26 cellular contexts compared by ENCODE assay signal in genomic region chr7:18553585-18554055, GRCh38. TPM values are rescaled to one million over a fixed set of nuclear protein-coding genes. Genes with fewer than 3 reads are reported as not detected.
A peak's percentile ranks its signal among the peaks of the same experiment; 100 is the strongest.
DNase-seq lines count a peak whose midpoint lies in the region; ATAC-seq and TF ChIP-seq lines count a peak whose summit lies in the region.
"Had no signal": no experiment of that assay in that cellular context is flagged by ENCODE, and none has a peak within 500 bp of the region (broad histone marks: within the 10 kb centered on the region; RNA-seq: fewer than 3 reads in every experiment).

No MANE protein-coding gene starts in this region.

- peaks cover 3% of the 10 kb centered on the region; the same call in 1 of the 2 replicates for H3F3A ChIP-seq in DOHH2 (ENCODE audit: control insufficient read depth, insufficient read depth)
- H3F3A ChIP-seq in SK-N-SH (replicated peaks; ENCODE audit: insufficient read depth): peaks cover 34% of the 10 kb centered on the region

- no peak for TF ChIP-seq RAD21 in SK-N-SH (IDR thresholded peaks at IDR 0.05; ENCODE audit: low read length)

- no peaks in the 10 kb centered on the region; the same call in 1 of the 2 replicates for H3K36me3 ChIP-seq in DOHH2 (ENCODE audit: control insufficient read depth, low read length)
- H3K36me3 ChIP-seq in SK-N-SH (replicated peaks in 1 of 2; ENCODE audit: control insufficient read depth in 1 of 2, insufficient read depth in 2 of 2, low read length in 1 of 2): peaks cover under 1 to 14% of the 10 kb centered on the region in 2 experiments
- H3K36me3 ChIP-seq: spleen, tibial nerve had no signal

- POLR2A ChIA-PET in SK-N-SH (lab: Yijun Ruan, JAX): no interaction called here

- peak overlapping the region; percentile 9 to 84 (median 70) for H3K27ac Mint-ChIP-seq in naive B cell
- H3K27ac Mint-ChIP-seq: activated CD4-positive, alpha-beta memory T cell treated with anti-CD3 and anti-CD28 coated beads for 36 hours; effector memory CD8-positive, alpha-beta T cell; naive thymus-derived CD4-positive, alpha-beta T cell; stimulated activated naive CD8-positive, alpha-beta T cell treated with anti-CD3 and anti-CD28 coated beads, Interleukin-15, Interleukin-2, amounts not matched to agents 100 ng/mL and 50 ng/mL, for 24 hours had no signal

- H3K9me3 ChIP-seq in DOHH2 (ENCODE audit: control insufficient read depth, insufficient read depth, low read length) (no peaks in the 10 kb centered on the region), SK-N-SH (no peaks in the 10 kb centered on the region)
- H3K9me3 ChIP-seq: spleen, tibial nerve had no signal

- 56% methylated on average over 4 of the region's 4 CpGs for WGBS in SK-N-SH (ENCODE audit: low lambda C conversion rate)

- H2AFZ ChIP-seq in SK-N-SH (ENCODE audit: low read depth): peak overlapping the region; percentile 45

- H3K4me3 ChIP-seq in DOHH2 (ENCODE audit: low read length) (peak overlapping the region; percentile 51), SK-N-SH (ENCODE audit: low read depth in 2 of 2, low read length in 1 of 2) (no peak overlapping the region)
- H3K4me3 ChIP-seq: spleen, tibial nerve had no signal

- H3K9ac ChIP-seq in SK-N-SH: peak overlapping the region; percentile 15; the same call in 1 of the 2 replicates

- TF ChIP-seq CTCF in 22Rv1 (IDR thresholded peaks at IDR 0.05): no peak
- no peak for TF ChIP-seq CTCF in DOHH2 (IDR thresholded peaks at IDR 0.05; ENCODE audit: low read depth, low read length, poor library complexity, severe bottlenecking)
- TF ChIP-seq CTCF in SK-N-SH (IDR thresholded peaks at IDR 0.05): no peak

- ATAC-seq in naive B cell (ENCODE audit: low read depth in 2 of 2) (no peak), esophagus mucosa (no peak)
- ATAC-seq: effector memory CD8-positive, alpha-beta T cell; HCT116; naive thymus-derived CD4-positive, alpha-beta T cell had no signal

- no peaks in the 10 kb centered on the region for H3K9me2 ChIP-seq in DOHH2 (replicated peaks; ENCODE audit: control insufficient read depth, low read length)
- H3K9me2 ChIP-seq in SK-N-SH: no peaks in the 10 kb centered on the region

- peak overlapping the region; percentile 73 for H3K4me2 ChIP-seq in DOHH2 (ENCODE audit: low read length)
- H3K4me2 ChIP-seq in SK-N-SH: peak overlapping the region; percentile 48; the same call in 1 of the 2 replicates

- TF ChIP-seq EP300 in SK-N-SH (IDR thresholded peaks at IDR 0.05; ENCODE audit: borderline replicate concordance in 1 of 2, low read depth in 1 of 2, low read length in 1 of 2): peak in 1 of 2 experiments; percentile 62; a peak in 1 of 4 replicates

- H4K20me1 ChIP-seq in DOHH2 (ENCODE audit: control insufficient read depth, insufficient read depth, low read depth, low read length) (no peaks in the 10 kb centered on the region), SK-N-SH (ENCODE audit: insufficient read depth) (no peaks in the 10 kb centered on the region)

- no peaks in the 10 kb centered on the region for H3K9me3 Mint-ChIP-seq in naive B cell
- H3K9me3 Mint-ChIP-seq: activated CD4-positive, alpha-beta memory T cell treated with anti-CD3 and anti-CD28 coated beads for 36 hours; effector memory CD8-positive, alpha-beta T cell; stimulated activated naive CD8-positive, alpha-beta T cell treated with anti-CD3 and anti-CD28 coated beads, Interleukin-15, Interleukin-2, amounts not matched to agents 100 ng/mL and 50 ng/mL, for 24 hours had no signal

- H3K36me3 Mint-ChIP-seq in naive B cell: peaks cover 5 to 9% of the 10 kb centered on the region in 2 donors
- H3K36me3 Mint-ChIP-seq: activated CD4-positive, alpha-beta memory T cell treated with anti-CD3 and anti-CD28 coated beads for 36 hours; naive thymus-derived CD4-positive, alpha-beta T cell had no signal

- H3K27me3 ChIP-seq in DOHH2 (ENCODE audit: control insufficient read depth, low read length) (no peaks in the 10 kb centered on the region), SK-N-SH (ENCODE audit: insufficient read depth) (no peaks in the 10 kb centered on the region)
- H3K27me3 ChIP-seq: spleen, tibial nerve had no signal

- CTCF ChIA-PET in SK-N-SH (lab: Yijun Ruan, JAX): interaction anchor here (1.0 to 1.2 kb wide), 3 partner anchors 16 to 57 kb away, joined by 3 read pairs; no protein-coding TSS in a partner anchor

- H3K79me2 ChIP-seq in DOHH2 (ENCODE audit: control insufficient read depth, low read length) (peaks cover 15% of the 10 kb centered on the region; the same call in 1 of the 2 replicates), SK-N-SH (ENCODE audit: insufficient read depth) (peaks cover 52% of the 10 kb centered on the region)

- peaks cover 49 to 54% (median 51%) of the 10 kb centered on the region in 3 donors for H3K4me1 Mint-ChIP-seq in naive B cell

- peak overlapping the region; percentile 73 for H3K27ac ChIP-seq in 22Rv1
- no peak overlapping the region for H3K27ac ChIP-seq in DOHH2 (ENCODE audit: low read depth, low read length)
- peak overlapping the region; percentile 38 to 69; a peak in 3 of 4 replicates for H3K27ac ChIP-seq in SK-N-SH (ENCODE audit: low read depth in 2 of 2, low read length in 1 of 2)

- DNase-seq in SK-N-SH (peak; percentile 47), naive B cell (no peak), NCI-H2029 treated with DMSO at 0.1 percent for 48 hours (lab: John Stamatoyannopoulos, UW) (no peak), SK-N-DZ (ENCODE audit: low spot score) (no peak)
- no peak for DNase-seq in activated effector memory CD4-positive, alpha-beta T cell treated with anti-CD3 and anti-CD28 coated beads, Interleukin-2, amount 50 U/mL, for 16 hours
- DNase-seq: ACHN; activated CD4-positive, alpha-beta memory T cell treated with anti-CD3 and anti-CD28 coated beads for 36 hours; activated CD4-positive, CD25-positive, alpha-beta regulatory T cell; activated effector memory CD4-positive, alpha-beta T cell treated with Interleukin-2 at 50 U/mL for 16 hours; effector memory CD8-positive, alpha-beta T cell; GDM1; Kasumi-1; mesendoderm; naive thymus-derived CD4-positive, alpha-beta T cell; NK-92 treated with Interleukin-12 subunit alpha and Interleukin-12 subunit beta, amount 100 ng/mL, for 24 hours; retina; RPMI8226; spleen; stimulated activated CD4-positive, alpha-beta T cell treated with anti-CD3 and anti-CD28 coated beads, Interleukin-4, amount 100 ng/mL, for 24 hours; T1000 had no signal

- peaks cover 42% of the 10 kb centered on the region for H3K4me1 ChIP-seq in DOHH2 (ENCODE audit: control insufficient read depth, low read length)
- peaks cover 36 to 67% of the 10 kb centered on the region in 2 experiments for H3K4me1 ChIP-seq in SK-N-SH (ENCODE audit: control insufficient read depth in 1 of 2, insufficient read depth in 2 of 2, low read depth in 1 of 2, low read length in 1 of 2)

- H3K27me3 Mint-ChIP-seq in naive B cell: no peaks in the 10 kb centered on the region
- H3K27me3 Mint-ChIP-seq: activated CD4-positive, alpha-beta memory T cell treated with anti-CD3 and anti-CD28 coated beads for 36 hours; effector memory CD8-positive, alpha-beta T cell; naive thymus-derived CD4-positive, alpha-beta T cell; stimulated activated naive CD8-positive, alpha-beta T cell treated with anti-CD3 and anti-CD28 coated beads, Interleukin-15, Interleukin-2, amounts not matched to agents 100 ng/mL and 50 ng/mL, for 24 hours had no signal

- H3K4me3 Mint-ChIP-seq in naive B cell: peak overlapping the region in 2 of 8 donors; percentile 63 to 65
- H3K4me3 Mint-ChIP-seq: activated CD4-positive, alpha-beta memory T cell treated with anti-CD3 and anti-CD28 coated beads for 36 hours; effector memory CD8-positive, alpha-beta T cell; naive thymus-derived CD4-positive, alpha-beta T cell; stimulated activated naive CD8-positive, alpha-beta T cell treated with anti-CD3 and anti-CD28 coated beads, Interleukin-15, Interleukin-2, amounts not matched to agents 100 ng/mL and 50 ng/mL, for 24 hours had no signal

TF ChIP-seq in SK-N-SH, 30 proteins besides CTCF, POLR2A, EP300 and RAD21:
- TF ChIP-seq FOXJ3 (CRISPR knock-in tag; IDR thresholded peaks at IDR 0.05): peak; percentile 53; the same call in 1 of the 2 replicates
- TF ChIP-seq ELF1 (IDR thresholded peaks at IDR 0.05): no peak
- peak; percentile 24 for TF ChIP-seq CHD2 (IDR thresholded peaks at IDR 0.05; ENCODE audit: low read length, partially characterized antibody)
- peak; percentile 34; the same call in 1 of the 2 replicates for TF ChIP-seq RCOR1 (IDR thresholded peaks at IDR 0.05; ENCODE audit: low read length)
- TF ChIP-seq GATA2 (CRISPR knock-in tag; IDR thresholded peaks at IDR 0.05): peak; percentile 82
TF ChIP-seq in SK-N-SH: peak in this region for 4.

RNA-seq across cellular contexts. Expression of gene HDAC9, which starts 58.1 kb away (rescaled TPM):
- polyA plus RNA-seq in SK-N-SH (2012; rRNA removed) (11.6 and 19.8 TPM in 2 replicates), naive B cell (ENCODE audit: low read depth in 6 of 6) (100 to 1,000 TPM in 4 of 6 donors, 10 to 100 TPM in 2; 86.5 to 123 (median 108) TPM)
- 12.1 and 15.5 TPM in 2 replicates for polyA plus RNA-seq in SK-N-SH (2012; cell fraction: cytosol; rRNA removed)
- polyA plus RNA-seq in SK-N-SH (2012; cell fraction: nucleus; rRNA removed): 15.1 and 30.9 TPM in 2 replicates
- polyA plus RNA-seq in SK-N-DZ (2014; cell fraction: cytosol; rRNA removed): 27.2 and 29.5 TPM in 2 replicates
- polyA plus RNA-seq in SK-N-DZ (2014; cell fraction: nucleus; rRNA removed): 15.2 and 15.6 TPM in 2 replicates
- 2.4 TPM for total RNA-seq in esophagus mucosa
